In the genomic region with DNA sequence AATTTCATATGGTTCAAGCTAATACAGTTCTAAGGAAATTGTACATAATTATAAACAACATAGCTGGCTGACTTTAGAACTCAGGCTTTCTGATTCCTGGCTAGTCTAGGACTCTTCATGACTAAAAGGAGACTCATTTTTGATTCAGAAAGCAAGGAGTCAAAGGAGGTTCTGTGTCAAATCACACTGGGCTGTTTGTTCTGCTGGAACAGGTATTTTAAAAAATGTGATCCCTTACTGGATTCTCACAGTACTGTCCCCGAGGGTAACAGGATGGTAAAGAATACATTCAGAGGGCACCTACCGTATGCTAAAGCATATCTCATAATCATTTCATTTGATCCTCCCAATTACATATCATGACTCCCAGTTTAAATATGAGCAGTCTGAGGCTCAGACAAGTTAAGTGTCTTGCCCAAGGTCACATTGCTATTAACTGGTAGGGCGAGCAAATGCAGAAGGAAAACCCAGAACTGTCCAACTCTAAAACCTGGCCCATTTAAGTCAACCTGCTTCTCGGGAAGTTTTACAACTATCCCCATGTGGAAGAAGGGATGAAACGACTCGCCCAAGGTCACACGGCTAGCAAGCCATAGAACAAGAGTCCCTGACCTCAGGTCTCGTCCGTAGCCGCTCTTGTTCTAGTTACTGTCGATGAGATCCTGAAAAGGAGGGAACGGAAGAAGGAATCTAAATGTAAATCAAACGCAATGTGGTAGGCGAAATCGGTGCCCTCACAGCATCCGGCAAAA, we compare ENCODE assay signal across 8 cellular contexts. TPM values are rescaled to one million over a fixed set of nuclear protein-coding genes. Genes with fewer than 3 reads are reported as not detected.
A peak's percentile ranks its signal among the peaks of the same experiment; 100 is the strongest.
DNase-seq lines count a peak whose midpoint lies in the region; ATAC-seq, FAIRE-seq and TF ChIP-seq lines count a peak whose summit lies in the region.

No MANE protein-coding gene starts in this region.

- peaks cover 16% of the 10 kb centered on the region for H3K4me1 Mint-ChIP-seq in neural progenitor cell

- H3K36me3 Mint-ChIP-seq in neural progenitor cell: peaks cover 2% of the 10 kb centered on the region

- H3K9me3 Mint-ChIP-seq in neural progenitor cell: no peaks in the 10 kb centered on the region

- H2AFZ ChIP-seq in neural progenitor cell (replicated peaks): peak overlapping the region; percentile 77

- peaks cover 34% of the 10 kb centered on the region for H4K20me1 ChIP-seq in neural progenitor cell (ENCODE audit: low read depth)

- H3K27me3 Mint-ChIP-seq in neural progenitor cell (ENCODE audit: insufficient read depth, low read depth): peaks cover 2% of the 10 kb centered on the region

- H3K9me3 ChIP-seq in SJSA1 (replicated peaks) (no peaks in the 10 kb centered on the region), esophagus squamous epithelium (no peaks in the 10 kb centered on the region), neural progenitor cell (ENCODE audit: low read depth) (no peaks in the 10 kb centered on the region)

- no peaks in the 10 kb centered on the region for H3F3A ChIP-seq in neural progenitor cell (ENCODE audit: low read depth)

- peak overlapping the region; percentile 94 for H3K4me2 ChIP-seq in neural progenitor cell

- ATAC-seq in HG02642 (IDR thresholded peaks at IDR 0.05; ENCODE audit: poor library complexity, unreplicated experiment): peak; percentile 15

- H3K36me3 ChIP-seq in SJSA1 (peaks cover 40% of the 10 kb centered on the region), esophagus squamous epithelium (peaks cover 0 to 11% (median 4%) of the 10 kb centered on the region in 3 donors), neural progenitor cell (no peaks in the 10 kb centered on the region)

- no peaks in the 10 kb centered on the region for H3K27me3 ChIP-seq in SJSA1 (replicated peaks)
- H3K27me3 ChIP-seq in esophagus squamous epithelium: no peaks in the 10 kb centered on the region
- H3K27me3 ChIP-seq in neural progenitor cell: no peaks in the 10 kb centered on the region

- H3K9ac ChIP-seq in neural progenitor cell: peak overlapping the region; percentile 96

- WGBS in esophagus squamous epithelium, 2 donors: 1 to 2% methylated on average over 15 to 16 of the region's 16 CpGs

- no peak for FAIRE-seq in urothelium cell line (lab: Jason Lieb, UNC)

- H3K27ac ChIP-seq in SJSA1: peak overlapping the region; percentile 71
- peak overlapping the region; percentile 86 to 93 (median 90) for H3K27ac ChIP-seq in esophagus squamous epithelium
- no peak overlapping the region for H3K27ac ChIP-seq in neural progenitor cell

- peak overlapping the region; percentile 89 for H3K27ac Mint-ChIP-seq in neural progenitor cell

- TF ChIP-seq POLR2A in esophagus squamous epithelium (IDR thresholded peaks at IDR 0.05): no peak

- H3K79me2 ChIP-seq in neural progenitor cell (ENCODE audit: low read depth): peaks cover 56% of the 10 kb centered on the region

- peak overlapping the region; percentile 64 for H3K4me3 ChIP-seq in SJSA1
- peak overlapping the region; percentile 75 to 87 (median 80) for H3K4me3 ChIP-seq in esophagus squamous epithelium
- H3K4me3 ChIP-seq in neural progenitor cell: peak overlapping the region; percentile 83

- no peak for TF ChIP-seq CTCF in esophagus squamous epithelium (IDR thresholded peaks at IDR 0.05)
- no peak for TF ChIP-seq CTCF in neural progenitor cell (IDR thresholded peaks at IDR 0.05)

- H3K4me1 ChIP-seq in SJSA1 (replicated peaks) (peaks cover 5% of the 10 kb centered on the region), esophagus squamous epithelium (peaks cover 14 to 43% (median 18%) of the 10 kb centered on the region in 3 donors), neural progenitor cell (peaks cover 28% of the 10 kb centered on the region)

- intact Hi-C loops in esophagus squamous epithelium (cut with DNase I): no loop called here

- H3K4me3 Mint-ChIP-seq in neural progenitor cell: peak overlapping the region; percentile 97

- DNase-seq in NCI-H1105 treated with DMSO at 0.1 percent for 48 hours (lab: John Stamatoyannopoulos, UW) (peak; percentile 40), NCI-H1105 (lab: John Stamatoyannopoulos, UW) (no peak), SJSA1 (ENCODE audit: low read depth in 1 of 2, low spot score in 2 of 2) (no peak), esophagus squamous epithelium (lab: John Stamatoyannopoulos, UW) (no peak), neural progenitor cell (ENCODE audit: low spot score) (no peak), GM19238 (ENCODE audit: insufficient read length, low spot score) (no peak), urothelium cell line (ENCODE audit: low spot score) (no peak)

RNA-seq across cellular contexts. Expression of gene MYSM1, which starts 0.7 kb away (rescaled TPM):
- 12.7 and 14.1 TPM in 2 replicates for total RNA-seq in SJSA1 (2014; rRNA removed; shearing (Covaris generic))
- 10 to 100 TPM in 3 of 4 donors, 1 to 10 TPM in 1; 7.0 to 42.0 (median 21.6) TPM for total RNA-seq in esophagus squamous epithelium
- 55.1 and 84.6 TPM in 2 replicates for total RNA-seq in neural progenitor cell (ENCODE audit: low replicate concordance)
